10 cellular contexts compared by ENCODE assay signal in the genomic region with DNA sequence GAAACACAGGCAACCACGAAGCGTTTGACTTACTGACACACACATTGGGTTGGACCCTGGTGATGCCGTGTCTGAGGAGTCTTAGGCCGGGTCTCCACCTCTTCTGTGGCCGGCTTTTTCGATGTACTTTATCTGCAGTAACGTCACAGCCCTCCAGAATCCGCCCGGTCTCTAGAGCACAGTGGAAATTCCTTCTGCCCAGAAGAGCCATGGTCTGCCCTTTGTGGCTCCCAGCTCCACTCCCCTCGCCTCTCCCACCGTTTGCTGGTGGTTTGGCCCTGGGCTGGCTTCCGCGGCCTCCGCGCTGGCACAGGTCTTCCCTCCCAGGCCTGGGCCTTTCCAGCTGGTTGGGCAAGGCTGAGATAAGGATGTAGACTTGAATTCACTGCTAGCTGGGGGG. TPM values are rescaled to one million over a fixed set of nuclear protein-coding genes. Genes with fewer than 3 reads are reported as not detected.
DNase-seq lines count a peak whose midpoint lies in the region; ATAC-seq and TF ChIP-seq lines count a peak whose summit lies in the region.
"Had no signal": no experiment of that assay in that cellular context is flagged by ENCODE, and none has a peak within 500 bp of the region (broad histone marks: within the 10 kb centered on the region; RNA-seq: fewer than 3 reads in every experiment).

No MANE protein-coding gene starts in this region.

- H3F3A ChIP-seq in PC-3 (ENCODE audit: low read length, unreplicated experiment) = no peaks in the 10 kb centered on the region

- peaks cover 3% of the 10 kb centered on the region for H3K36me3 Mint-ChIP-seq in T-helper 17 cell (ENCODE audit: low read depth)

- no peak overlapping the region for H3K4me3 ChIP-seq in PC-3 (ENCODE audit: low read length)

- H3K27ac Mint-ChIP-seq in T-helper 17 cell = peak overlapping the region; percentile 74

- no peak overlapping the region for H3K27ac ChIP-seq in PC-3 (ENCODE audit: low read length)

- in situ Hi-C loops in G401 (cut with HindIII; ENCODE audit: low sequenced_read_pairs) = no loop called here

- H4K20me1 ChIP-seq in PC-3 (ENCODE audit: low read length) = peaks cover 20% of the 10 kb centered on the region

- H3K27me3 Mint-ChIP-seq in T-helper 17 cell = no peaks in the 10 kb centered on the region

- no peak overlapping the region for H3K9ac ChIP-seq in PC-3 (ENCODE audit: low read length)

- H3K4me2 ChIP-seq in PC-3 (ENCODE audit: low read length) = no peak overlapping the region

- H3K79me2 ChIP-seq in PC-3 (ENCODE audit: low read length) = peaks cover 84% of the 10 kb centered on the region

- CTCF ChIA-PET in PC-3 (lab: Charles Lee) = no interaction called here

- H3K9me3 ChIP-seq in T-helper 17 cell (ENCODE audit: control insufficient read depth, low read length, poor library complexity, severe bottlenecking) (no peaks in the 10 kb centered on the region), PC-3 (ENCODE audit: low read length) (no peaks in the 10 kb centered on the region)

- H3K4me1 Mint-ChIP-seq in T-helper 17 cell = peaks cover 44% of the 10 kb centered on the region

- peak overlapping the region; percentile 7 for H3K4me3 Mint-ChIP-seq in T-helper 17 cell

- ATAC-seq in T-helper 17 cell = no peak
- ATAC-seq in left cardiac atrium = peak in 1 of 2 donors; percentile 27
- peak; percentile 51 for ATAC-seq in sciatic nerve
- ATAC-seq in PC-3 = no peak
- ATAC-seq in GM18511 (IDR thresholded peaks at IDR 0.05; ENCODE audit: unreplicated experiment) = no peak
- ATAC-seq: activated CD4-positive, CD25-positive, alpha-beta regulatory T cell treated with anti-CD3 and anti-CD28 coated beads, Interleukin-2, amount 50 U/mL, for 24 hours had no signal

- TF ChIP-seq CTCF in GM20000 (IDR thresholded peaks at IDR 0.05; ENCODE audit: extremely low read depth, missing control alignments) (no peak), PC-3 (conservative IDR thresholded peaks at IDR 0.05; ENCODE audit: low read depth, low read length) (no peak)

- no peaks in the 10 kb centered on the region for H3K27me3 ChIP-seq in PC-3 (ENCODE audit: low read length)

- H3K9me2 ChIP-seq in PC-3 (replicated peaks; ENCODE audit: low read length) = no peaks in the 10 kb centered on the region

- no peaks in the 10 kb centered on the region for H3K36me3 ChIP-seq in PC-3 (ENCODE audit: low read depth, low read length)

- DNase-seq in GM20000 (ENCODE audit: low spot score) = peak; percentile 13
- no peak for DNase-seq in T-helper 17 cell
- peak; percentile 67 for DNase-seq in left cardiac atrium
- peak; percentile 61 for DNase-seq in sciatic nerve (ENCODE audit: low spot score)
- no peak for DNase-seq in PC-3
- DNase-seq in G401 (ENCODE audit: low spot score) = no peak
- no peak for DNase-seq in middle frontal gyrus (ENCODE audit: extremely low spot score, low spot score)
- DNase-seq: NCI-H2081 treated with DMSO at 0.1 percent for 48 hours had no signal

- POLR2A ChIA-PET in PC-3 (lab: Charles Lee; ENCODE audit: unreplicated experiment) = no interaction called here

- intact Hi-C loops in left cardiac atrium (cut with DNase I) = loop anchor here in 1 of 2 donors (10.0 kb wide), 1 partner anchor 51 kb away; a partner anchor contains a TSS
- intact Hi-C loops in sciatic nerve (cut with DNase I) = no loop called here
- intact Hi-C loops in PC-3 (cut with micrococcal nuclease) = no loop called here

- peaks cover 14% of the 10 kb centered on the region for H3K4me1 ChIP-seq in PC-3 (ENCODE audit: insufficient read depth, low read length)

- no peak overlapping the region for H2AFZ ChIP-seq in PC-3 (ENCODE audit: low read length)

- no TSS peak for BruUV-seq in PC-3 (replicated peaks; lab: Mats Ljungman, UMichigan)

RNA-seq across cellular contexts. Expression of a gene that starts 4.3 kb away (rescaled TPM):
- total RNA-seq in T-helper 17 cell (10 to 100 TPM; 46.9 to 75.8 TPM), left cardiac atrium (10 to 100 TPM; 41.9 to 59.3 TPM), sciatic nerve (68.6 TPM), PC-3 (2014; rRNA removed) (48.1 and 81.4 TPM in 2 replicates)
- 52.5 and 54.6 TPM in 2 replicates for total RNA-seq in G401 (2014; rRNA removed; shearing (Covaris generic))

RNA-seq across cellular contexts. Expression of a gene that starts 45.1 kb away (rescaled TPM):
- 100 to 1,000 TPM; 164 to 184 TPM for total RNA-seq in T-helper 17 cell
- 100 to 1,000 TPM; 121 to 128 TPM for total RNA-seq in left cardiac atrium
- 143 TPM for total RNA-seq in sciatic nerve
- 223 and 266 TPM in 2 replicates for total RNA-seq in PC-3 (2014; rRNA removed)
- total RNA-seq in G401 (2014; rRNA removed; shearing (Covaris generic)) = 265 and 287 TPM in 2 replicates

RNA-seq across cellular contexts. Expression of a gene that starts 53.0 kb away (rescaled TPM):
- total RNA-seq in T-helper 17 cell = 10 to 100 TPM; 36.0 to 37.1 TPM
- total RNA-seq in left cardiac atrium = 1 to 10 TPM; 7.9 to 8.4 TPM
- 33.5 TPM for total RNA-seq in sciatic nerve
- 6.2 and 11.2 TPM in 2 replicates for total RNA-seq in PC-3 (2014; rRNA removed)
- total RNA-seq in G401 (2014; rRNA removed; shearing (Covaris generic)) = 3.6 and 8.8 TPM in 2 replicates

Comparison
In these comparisons a context has a peak if more than half of its experiments do, and no peak if none do; other contexts are left out.
1. DNase-seq: peak in GM20000 (single experiment), left cardiac atrium (single experiment) and sciatic nerve (single experiment); none in T-helper 17 cell (0 of 3), PC-3 (single experiment), G401 (single experiment) and middle frontal gyrus (single experiment).